ENCODE assay signal across 8 cellular contexts in the genomic region with DNA sequence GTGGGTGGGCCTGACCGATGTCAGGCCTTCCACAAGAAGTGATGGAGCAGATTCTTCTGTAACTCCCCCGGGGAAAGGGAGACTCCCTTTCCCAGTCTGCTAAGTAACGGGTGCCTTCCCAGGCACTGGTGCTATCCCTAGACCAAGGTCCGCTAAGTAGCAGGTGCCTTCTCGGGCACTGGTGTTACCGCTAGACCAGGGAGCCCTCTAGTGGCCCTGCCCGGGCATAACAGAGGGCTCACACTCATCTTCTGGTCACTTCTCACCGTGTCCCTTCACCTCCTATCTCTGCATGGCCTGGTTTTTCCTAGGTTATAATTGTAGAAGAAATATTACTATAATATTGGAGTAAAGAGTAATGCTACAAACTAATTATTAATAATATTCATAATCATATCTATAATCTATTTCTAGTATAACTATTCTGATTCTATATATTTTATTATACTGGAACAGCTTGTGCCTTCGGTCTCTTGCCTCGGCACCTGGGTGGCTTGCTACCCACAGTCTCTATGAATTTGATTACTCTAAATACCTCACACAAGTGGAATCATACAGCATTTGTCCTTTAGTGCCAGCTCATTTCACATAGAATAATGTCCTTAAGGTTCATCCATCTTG.
DNase-seq lines count a peak whose midpoint lies in the region; ATAC-seq and TF ChIP-seq lines count a peak whose summit lies in the region.

No MANE protein-coding gene starts in this region.

- no peaks in the 10 kb centered on the region for H3K27me3 Mint-ChIP-seq in brain

- no peaks in the 10 kb centered on the region for H3K4me1 Mint-ChIP-seq in brain

- H3K36me3 Mint-ChIP-seq in brain = no peaks in the 10 kb centered on the region

- TF ChIP-seq CTCF in brain (conservative IDR thresholded peaks at IDR 0.05) (peak; percentile 82 to 98), kidney epithelial cell (IDR thresholded peaks at IDR 0.05; ENCODE audit: insufficient read depth, low read length, poor library complexity, severe bottlenecking) (peak; percentile 97)

- peak; percentile 73 for DNase-seq in ELR (ENCODE audit: low read depth)
- DNase-seq in NOMO-1 treated with DMSO at 0.1 percent for 48 hours (lab: John Stamatoyannopoulos, UW; ENCODE audit: unreplicated experiment) = peak; percentile 27
- DNase-seq in kidney epithelial cell (ENCODE audit: low read depth) = no peak
- peak; percentile 5 to 13 for DNase-seq in stimulated activated CD8-positive, alpha-beta memory T cell treated with anti-CD3 and anti-CD28 coated beads, Interleukin-2, amount 100 ng/mL, for 48 hours (ENCODE audit: low read depth in 2 of 2)

- H3K4me3 ChIP-seq in kidney epithelial cell (ENCODE audit: low read depth, low read length) = no peak overlapping the region

- no peaks in the 10 kb centered on the region for H3K27me3 ChIP-seq in kidney epithelial cell (ENCODE audit: control insufficient read depth, insufficient read depth, low read length)

- ATAC-seq in GM19324 (IDR thresholded peaks at IDR 0.05; ENCODE audit: low FRiP score, unreplicated experiment) = peak; percentile 74
- ATAC-seq in HG03354 (IDR thresholded peaks at IDR 0.05; ENCODE audit: poor library complexity, severe bottlenecking, unreplicated experiment) = peak; percentile 79
- ATAC-seq in GM21528 (IDR thresholded peaks at IDR 0.05; ENCODE audit: low FRiP score, unreplicated experiment) = no peak

- H3K36me3 ChIP-seq in kidney epithelial cell (ENCODE audit: control insufficient read depth, insufficient read depth, low read length) = no peaks in the 10 kb centered on the region

- H3K9me3 Mint-ChIP-seq in brain = no peaks in the 10 kb centered on the region

- H3K27ac Mint-ChIP-seq in brain = no peak overlapping the region

- H3K4me3 Mint-ChIP-seq in brain = no peak overlapping the region
